Comparison of ENCODE assay signal across 1 cellular context in the genomic region with DNA sequence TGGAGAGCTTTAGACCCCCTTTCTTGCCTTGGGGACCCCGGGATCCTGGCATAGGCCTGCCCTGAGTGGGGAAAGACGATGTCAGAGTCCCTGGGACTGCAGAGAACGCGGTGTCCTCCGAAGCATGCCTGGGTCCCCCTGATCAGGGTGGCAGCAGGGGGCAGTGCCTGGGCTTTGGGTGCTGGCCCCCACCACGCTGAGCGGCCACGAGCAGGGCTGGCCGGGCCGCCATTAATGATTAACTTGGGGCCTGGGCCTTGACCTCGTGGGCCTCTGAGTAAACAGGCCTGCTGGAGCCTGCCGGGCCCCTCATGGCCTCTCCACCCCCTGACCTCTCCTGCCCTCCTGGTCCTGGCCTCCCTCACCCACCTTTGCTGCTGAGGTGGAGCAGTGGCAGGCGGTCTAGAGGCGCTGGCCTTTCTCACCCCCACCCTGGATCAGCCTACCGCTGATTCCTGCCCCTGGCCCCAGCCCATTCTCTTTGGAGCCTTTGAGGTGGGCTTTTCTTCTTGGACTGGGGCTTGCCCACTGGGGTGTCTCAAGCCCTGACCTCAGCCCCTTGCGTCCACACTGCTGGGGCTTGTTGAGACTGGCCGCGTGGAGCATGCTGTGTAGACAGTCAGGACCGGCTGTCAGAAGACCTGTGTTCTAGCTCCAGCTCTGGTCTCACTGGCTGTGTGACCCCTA.
A peak's percentile ranks its signal among the peaks of the same experiment; 100 is the strongest.
TF ChIP-seq lines count a peak whose summit lies in the region.

No MANE protein-coding gene starts in this region.

TF ChIP-seq in HepG2, 621 proteins besides CTCF, POLR2A, EP300 and RAD21 (continued from another document and continues in another):
- TF ChIP-seq ZBTB39 (CRISPR knock-in tag; IDR thresholded peaks at IDR 0.05): peak; percentile 88; the same call in 1 of the 2 replicates
- peak; percentile 93; the same call in 1 of the 2 replicates for TF ChIP-seq NFKBIZ (CRISPR knock-in tag; IDR thresholded peaks at IDR 0.05)
- no peak for TF ChIP-seq CAMTA2 (CRISPR knock-in tag; IDR thresholded peaks at IDR 0.05; ENCODE audit: borderline replicate concordance)
- 0 out of 2 replicates have a peak, but pooled peaks have one; percentile 25 for TF ChIP-seq ZNF780A (CRISPR knock-in tag; IDR thresholded peaks at IDR 0.05)
- TF ChIP-seq ZNF143 (CRISPR knock-in tag; IDR thresholded peaks at IDR 0.05): peak; percentile 51; the same call in 1 of the 2 replicates
- TF ChIP-seq NCOA2 (CRISPR knock-in tag; IDR thresholded peaks at IDR 0.05): peak; percentile 100
- no peak for TF ChIP-seq NFE2L2 (IDR thresholded peaks at IDR 0.05; ENCODE audit: low read length)
- TF ChIP-seq, protein P1, sequence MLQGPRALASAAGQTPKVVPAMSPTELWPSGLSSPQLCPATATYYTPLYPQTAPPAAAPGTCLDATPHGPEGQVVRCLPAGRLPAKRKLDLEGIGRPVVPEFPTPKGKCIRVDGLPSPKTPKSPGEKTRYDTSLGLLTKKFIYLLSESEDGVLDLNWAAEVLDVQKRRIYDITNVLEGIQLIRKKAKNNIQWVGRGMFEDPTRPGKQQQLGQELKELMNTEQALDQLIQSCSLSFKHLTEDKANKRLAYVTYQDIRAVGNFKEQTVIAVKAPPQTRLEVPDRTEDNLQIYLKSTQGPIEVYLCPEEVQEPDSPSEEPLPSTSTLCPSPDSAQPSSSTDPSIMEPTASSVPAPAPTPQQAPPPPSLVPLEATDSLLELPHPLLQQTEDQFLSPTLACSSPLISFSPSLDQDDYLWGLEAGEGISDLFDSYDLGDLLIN (CRISPR knock-in tag; IDR thresholded peaks at IDR 0.05; ENCODE audit: borderline replicate concordance): no peak
- TF ChIP-seq, protein P2, sequence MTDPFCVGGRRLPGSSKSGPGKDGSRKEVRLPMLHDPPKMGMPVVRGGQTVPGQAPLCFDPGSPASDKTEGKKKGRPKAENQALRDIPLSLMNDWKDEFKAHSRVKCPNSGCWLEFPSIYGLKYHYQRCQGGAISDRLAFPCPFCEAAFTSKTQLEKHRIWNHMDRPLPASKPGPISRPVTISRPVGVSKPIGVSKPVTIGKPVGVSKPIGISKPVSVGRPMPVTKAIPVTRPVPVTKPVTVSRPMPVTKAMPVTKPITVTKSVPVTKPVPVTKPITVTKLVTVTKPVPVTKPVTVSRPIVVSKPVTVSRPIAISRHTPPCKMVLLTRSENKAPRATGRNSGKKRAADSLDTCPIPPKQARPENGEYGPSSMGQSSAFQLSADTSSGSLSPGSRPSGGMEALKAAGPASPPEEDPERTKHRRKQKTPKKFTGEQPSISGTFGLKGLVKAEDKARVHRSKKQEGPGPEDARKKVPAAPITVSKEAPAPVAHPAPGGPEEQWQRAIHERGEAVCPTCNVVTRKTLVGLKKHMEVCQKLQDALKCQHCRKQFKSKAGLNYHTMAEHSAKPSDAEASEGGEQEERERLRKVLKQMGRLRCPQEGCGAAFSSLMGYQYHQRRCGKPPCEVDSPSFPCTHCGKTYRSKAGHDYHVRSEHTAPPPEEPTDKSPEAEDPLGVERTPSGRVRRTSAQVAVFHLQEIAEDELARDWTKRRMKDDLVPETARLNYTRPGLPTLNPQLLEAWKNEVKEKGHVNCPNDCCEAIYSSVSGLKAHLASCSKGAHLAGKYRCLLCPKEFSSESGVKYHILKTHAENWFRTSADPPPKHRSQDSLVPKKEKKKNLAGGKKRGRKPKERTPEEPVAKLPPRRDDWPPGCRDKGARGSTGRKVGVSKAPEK (CRISPR knock-in tag; IDR thresholded peaks at IDR 0.05; ENCODE audit: borderline replicate concordance): no peak
- TF ChIP-seq DPF2 (CRISPR knock-in tag; IDR thresholded peaks at IDR 0.05; ENCODE audit: borderline replicate concordance, low read depth): peak; percentile 91
- TF ChIP-seq ZNF501 (CRISPR knock-in tag; IDR thresholded peaks at IDR 0.05): peak; percentile 74; the same call in 1 of the 2 replicates
- TF ChIP-seq GATAD1 (CRISPR knock-in tag; IDR thresholded peaks at IDR 0.05): peak; percentile 63
- peak; percentile 94 for TF ChIP-seq HOXA3 (CRISPR knock-in tag; IDR thresholded peaks at IDR 0.05)
- TF ChIP-seq ZNF496 (CRISPR knock-in tag; IDR thresholded peaks at IDR 0.05; ENCODE audit: insufficient replicate concordance): no peak
- no peak for TF ChIP-seq MAFK (conservative IDR thresholded peaks at IDR 0.05 in 1 of 2, IDR thresholded peaks at IDR 0.05 in 1 of 2; ENCODE audit: low read length in 2 of 2)
- peak; percentile 99 for TF ChIP-seq MTA1 (CRISPR knock-in tag; IDR thresholded peaks at IDR 0.05; ENCODE audit: borderline replicate concordance)
- TF ChIP-seq, protein P3, sequence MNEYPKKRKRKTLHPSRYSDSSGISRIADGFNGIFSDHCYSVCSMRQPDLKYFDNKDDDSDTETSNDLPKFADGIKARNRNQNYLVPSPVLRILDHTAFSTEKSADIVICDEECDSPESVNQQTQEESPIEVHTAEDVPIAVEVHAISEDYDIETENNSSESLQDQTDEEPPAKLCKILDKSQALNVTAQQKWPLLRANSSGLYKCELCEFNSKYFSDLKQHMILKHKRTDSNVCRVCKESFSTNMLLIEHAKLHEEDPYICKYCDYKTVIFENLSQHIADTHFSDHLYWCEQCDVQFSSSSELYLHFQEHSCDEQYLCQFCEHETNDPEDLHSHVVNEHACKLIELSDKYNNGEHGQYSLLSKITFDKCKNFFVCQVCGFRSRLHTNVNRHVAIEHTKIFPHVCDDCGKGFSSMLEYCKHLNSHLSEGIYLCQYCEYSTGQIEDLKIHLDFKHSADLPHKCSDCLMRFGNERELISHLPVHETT (CRISPR knock-in tag; conservative IDR thresholded peaks at IDR 0.05): peak; percentile 67; the same call in 1 of the 2 replicates
- peak; percentile 84; the same call in 1 of the 2 replicates for TF ChIP-seq ZNF235 (CRISPR knock-in tag; IDR thresholded peaks at IDR 0.05; ENCODE audit: borderline replicate concordance)
- TF ChIP-seq ZNF562 (CRISPR knock-in tag; IDR thresholded peaks at IDR 0.05; ENCODE audit: borderline replicate concordance): no peak
- TF ChIP-seq CHD4 (IDR thresholded peaks at IDR 0.05; ENCODE audit: borderline replicate concordance, low read length): peak; percentile 85
- peak; percentile 49; the same call in 1 of the 2 replicates for TF ChIP-seq ZNF563 (CRISPR knock-in tag; IDR thresholded peaks at IDR 0.05)
- no peak; the same call in 1 of the 2 replicates for TF ChIP-seq ZNF644 (CRISPR knock-in tag; IDR thresholded peaks at IDR 0.05; ENCODE audit: low read depth)
- peak; percentile 94 for TF ChIP-seq PPARG (CRISPR knock-in tag; conservative IDR thresholded peaks at IDR 0.05)
- no peak; the same call in 1 of the 2 replicates for TF ChIP-seq SMAD3 (CRISPR knock-in tag; IDR thresholded peaks at IDR 0.05)
- TF ChIP-seq ZNF674 (CRISPR knock-in tag; IDR thresholded peaks at IDR 0.05; ENCODE audit: low read depth): no peak
- TF ChIP-seq DMAP1 (CRISPR knock-in tag; IDR thresholded peaks at IDR 0.05): peak; percentile 89
- TF ChIP-seq MEIS2 (CRISPR knock-in tag; IDR thresholded peaks at IDR 0.05): peak; percentile 95
- TF ChIP-seq ZNF251 (CRISPR knock-in tag; IDR thresholded peaks at IDR 0.05): no peak
- TF ChIP-seq USF2 (IDR thresholded peaks at IDR 0.05; ENCODE audit: low read depth, low read length): no peak
- TF ChIP-seq USF2 (CRISPR knock-in tag; IDR thresholded peaks at IDR 0.05; ENCODE audit: borderline replicate concordance): peak; percentile 69
- 0 out of 2 replicates have a peak, but pooled peaks have one; percentile 40 for TF ChIP-seq ZNF766 (CRISPR knock-in tag; IDR thresholded peaks at IDR 0.05; ENCODE audit: borderline replicate concordance)
- TF ChIP-seq, protein P4, sequence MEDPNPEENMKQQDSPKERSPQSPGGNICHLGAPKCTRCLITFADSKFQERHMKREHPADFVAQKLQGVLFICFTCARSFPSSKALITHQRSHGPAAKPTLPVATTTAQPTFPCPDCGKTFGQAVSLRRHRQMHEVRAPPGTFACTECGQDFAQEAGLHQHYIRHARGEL (CRISPR knock-in tag; IDR thresholded peaks at IDR 0.05): no peak
- 0 out of 2 replicates have a peak, but pooled peaks have one; percentile 64 for TF ChIP-seq NCOA5 (CRISPR knock-in tag; IDR thresholded peaks at IDR 0.05)
- TF ChIP-seq ZNF414 (CRISPR knock-in tag; IDR thresholded peaks at IDR 0.05): peak; percentile 98
- TF ChIP-seq, protein P5, sequence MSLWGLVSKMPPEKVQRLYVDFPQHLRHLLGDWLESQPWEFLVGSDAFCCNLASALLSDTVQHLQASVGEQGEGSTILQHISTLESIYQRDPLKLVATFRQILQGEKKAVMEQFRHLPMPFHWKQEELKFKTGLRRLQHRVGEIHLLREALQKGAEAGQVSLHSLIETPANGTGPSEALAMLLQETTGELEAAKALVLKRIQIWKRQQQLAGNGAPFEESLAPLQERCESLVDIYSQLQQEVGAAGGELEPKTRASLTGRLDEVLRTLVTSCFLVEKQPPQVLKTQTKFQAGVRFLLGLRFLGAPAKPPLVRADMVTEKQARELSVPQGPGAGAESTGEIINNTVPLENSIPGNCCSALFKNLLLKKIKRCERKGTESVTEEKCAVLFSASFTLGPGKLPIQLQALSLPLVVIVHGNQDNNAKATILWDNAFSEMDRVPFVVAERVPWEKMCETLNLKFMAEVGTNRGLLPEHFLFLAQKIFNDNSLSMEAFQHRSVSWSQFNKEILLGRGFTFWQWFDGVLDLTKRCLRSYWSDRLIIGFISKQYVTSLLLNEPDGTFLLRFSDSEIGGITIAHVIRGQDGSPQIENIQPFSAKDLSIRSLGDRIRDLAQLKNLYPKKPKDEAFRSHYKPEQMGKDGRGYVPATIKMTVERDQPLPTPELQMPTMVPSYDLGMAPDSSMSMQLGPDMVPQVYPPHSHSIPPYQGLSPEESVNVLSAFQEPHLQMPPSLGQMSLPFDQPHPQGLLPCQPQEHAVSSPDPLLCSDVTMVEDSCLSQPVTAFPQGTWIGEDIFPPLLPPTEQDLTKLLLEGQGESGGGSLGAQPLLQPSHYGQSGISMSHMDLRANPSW (CRISPR knock-in tag; IDR thresholded peaks at IDR 0.05; ENCODE audit: borderline replicate concordance): 0 out of 2 replicates have a peak, but pooled peaks have one; percentile 78
- TF ChIP-seq, protein P6, sequence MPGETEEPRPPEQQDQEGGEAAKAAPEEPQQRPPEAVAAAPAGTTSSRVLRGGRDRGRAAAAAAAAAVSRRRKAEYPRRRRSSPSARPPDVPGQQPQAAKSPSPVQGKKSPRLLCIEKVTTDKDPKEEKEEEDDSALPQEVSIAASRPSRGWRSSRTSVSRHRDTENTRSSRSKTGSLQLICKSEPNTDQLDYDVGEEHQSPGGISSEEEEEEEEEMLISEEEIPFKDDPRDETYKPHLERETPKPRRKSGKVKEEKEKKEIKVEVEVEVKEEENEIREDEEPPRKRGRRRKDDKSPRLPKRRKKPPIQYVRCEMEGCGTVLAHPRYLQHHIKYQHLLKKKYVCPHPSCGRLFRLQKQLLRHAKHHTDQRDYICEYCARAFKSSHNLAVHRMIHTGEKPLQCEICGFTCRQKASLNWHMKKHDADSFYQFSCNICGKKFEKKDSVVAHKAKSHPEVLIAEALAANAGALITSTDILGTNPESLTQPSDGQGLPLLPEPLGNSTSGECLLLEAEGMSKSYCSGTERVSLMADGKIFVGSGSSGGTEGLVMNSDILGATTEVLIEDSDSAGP (CRISPR knock-in tag; IDR thresholded peaks at IDR 0.05; ENCODE audit: borderline replicate concordance): peak; percentile 86
- TF ChIP-seq, protein P7, sequence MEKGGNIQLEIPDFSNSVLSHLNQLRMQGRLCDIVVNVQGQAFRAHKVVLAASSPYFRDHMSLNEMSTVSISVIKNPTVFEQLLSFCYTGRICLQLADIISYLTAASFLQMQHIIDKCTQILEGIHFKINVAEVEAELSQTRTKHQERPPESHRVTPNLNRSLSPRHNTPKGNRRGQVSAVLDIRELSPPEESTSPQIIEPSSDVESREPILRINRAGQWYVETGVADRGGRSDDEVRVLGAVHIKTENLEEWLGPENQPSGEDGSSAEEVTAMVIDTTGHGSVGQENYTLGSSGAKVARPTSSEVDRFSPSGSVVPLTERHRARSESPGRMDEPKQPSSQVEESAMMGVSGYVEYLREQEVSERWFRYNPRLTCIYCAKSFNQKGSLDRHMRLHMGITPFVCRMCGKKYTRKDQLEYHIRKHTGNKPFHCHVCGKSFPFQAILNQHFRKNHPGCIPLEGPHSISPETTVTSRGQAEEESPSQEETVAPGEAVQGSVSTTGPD (CRISPR knock-in tag; IDR thresholded peaks at IDR 0.05): peak; percentile 33; the same call in 1 of the 2 replicates
- 0 out of 2 replicates have a peak, but pooled peaks have one; percentile 36 for TF ChIP-seq CHD2 (IDR thresholded peaks at IDR 0.05; ENCODE audit: low read depth, low read length)
- TF ChIP-seq PAWR (CRISPR knock-in tag; IDR thresholded peaks at IDR 0.05; ENCODE audit: borderline replicate concordance): no peak
- no peak for TF ChIP-seq RFX3 (CRISPR knock-in tag; IDR thresholded peaks at IDR 0.05)
- TF ChIP-seq GABPB1 (CRISPR knock-in tag; IDR thresholded peaks at IDR 0.05): peak; percentile 84
- no peak for TF ChIP-seq U2AF2 (IDR thresholded peaks at IDR 0.05; ENCODE audit: low read depth, low read length)
- TF ChIP-seq SCMH1 (CRISPR knock-in tag; IDR thresholded peaks at IDR 0.05; ENCODE audit: borderline replicate concordance): no peak
